Comparison of ENCODE assay signal across 11 cellular contexts in genomic region chr14:51304428-51304827, GRCh38.
DNase-seq lines count a peak whose midpoint lies in the region; ATAC-seq and TF ChIP-seq lines count a peak whose summit lies in the region.
"Had no signal": no experiment of that assay in that cellular context is flagged by ENCODE, and none has a peak within 500 bp of the region (broad histone marks: within the 10 kb centered on the region; RNA-seq: fewer than 3 reads in every experiment).

No MANE protein-coding gene starts in this region.

- H3K27ac Mint-ChIP-seq in effector memory CD8-positive, alpha-beta T cell, result no peak overlapping the region
- H3K27ac Mint-ChIP-seq: immature natural killer cell, T-cell had no signal

- no peak for TF ChIP-seq CTCF in esophagus muscularis mucosa (IDR thresholded peaks at IDR 0.05)
- no peak for TF ChIP-seq CTCF in right atrium auricular region (IDR thresholded peaks at IDR 0.05)

- no peaks in the 10 kb centered on the region for H3K9me3 ChIP-seq in SJCRH30 (replicated peaks)
- no peaks in the 10 kb centered on the region for H3K9me3 ChIP-seq in esophagus muscularis mucosa
- no peaks in the 10 kb centered on the region for H3K9me3 ChIP-seq in right atrium auricular region

- 71% methylated on average over 5 of the region's 5 CpGs for WGBS in esophagus muscularis mucosa

- no peak overlapping the region for H3K4me3 Mint-ChIP-seq in effector memory CD8-positive, alpha-beta T cell
- H3K4me3 Mint-ChIP-seq: immature natural killer cell, T-cell had no signal

- H3K9me3 Mint-ChIP-seq in effector memory CD8-positive, alpha-beta T cell, result no peaks in the 10 kb centered on the region
- H3K9me3 Mint-ChIP-seq: T-cell had no signal

- no peak overlapping the region for H3K4me3 ChIP-seq in SJCRH30
- H3K4me3 ChIP-seq in esophagus muscularis mucosa, result no peak overlapping the region
- no peak overlapping the region for H3K4me3 ChIP-seq in right atrium auricular region

- no peak for TF ChIP-seq POLR2A in esophagus muscularis mucosa (IDR thresholded peaks at IDR 0.05; ENCODE audit: low read depth)

- H3K27ac ChIP-seq in SJCRH30 (peak overlapping the region; percentile 59), esophagus muscularis mucosa (replicated peaks in 1 of 4) (no peak overlapping the region), right atrium auricular region (no peak overlapping the region)

- H3K36me3 ChIP-seq in SJCRH30, result no peaks in the 10 kb centered on the region
- no peaks in the 10 kb centered on the region for H3K36me3 ChIP-seq in esophagus muscularis mucosa
- H3K36me3 ChIP-seq in right atrium auricular region, result no peaks in the 10 kb centered on the region

- H3K4me1 ChIP-seq in SJCRH30 (peaks cover 22% of the 10 kb centered on the region), esophagus muscularis mucosa (peaks cover 5 to 24% (median 16%) of the 10 kb centered on the region in 4 donors), right atrium auricular region (peaks cover 0 to 7% of the 10 kb centered on the region in 2 donors)

- intact Hi-C loops in esophagus muscularis mucosa (cut with DNase I), result no loop called here

- no peaks in the 10 kb centered on the region for H3K27me3 ChIP-seq in SJCRH30
- H3K27me3 ChIP-seq in esophagus muscularis mucosa, result no peaks in the 10 kb centered on the region
- no peaks in the 10 kb centered on the region for H3K27me3 ChIP-seq in right atrium auricular region

- H3K36me3 Mint-ChIP-seq in effector memory CD8-positive, alpha-beta T cell (ENCODE audit: insufficient read depth), result no peaks in the 10 kb centered on the region
- H3K36me3 Mint-ChIP-seq: immature natural killer cell, T-cell had no signal

- DNase-seq in activated CD4-positive, CD25-positive, alpha-beta regulatory T cell (lab: John Stamatoyannopoulos, UW), result no peak
- DNase-seq in SJCRH30 (no peak), esophagus muscularis mucosa (ENCODE audit: extremely low spot score) (peak; percentile 24), right atrium auricular region (ENCODE audit: low spot score) (no peak)
- peak; percentile 20 to 37 for DNase-seq in stimulated activated CD4-positive, alpha-beta T cell treated with anti-CD3 and anti-CD28 coated beads, Interleukin-2, amount 100 ng/mL, for 24 hours
- DNase-seq in effector memory CD8-positive, alpha-beta T cell, result no peak
- DNase-seq: immature natural killer cell, NCI-H524 treated with DMSO at 0.1 percent for 48 hours, T-cell had no signal

- peak; percentile 80 to 87 for ATAC-seq in activated CD4-positive, CD25-positive, alpha-beta regulatory T cell treated with anti-CD3 and anti-CD28 coated beads, Interleukin-2, amount 50 U/mL, for 24 hours
- no peak for ATAC-seq in effector memory CD8-positive, alpha-beta T cell (replicated peaks)
- ATAC-seq in GM21515 (IDR thresholded peaks at IDR 0.05; ENCODE audit: unreplicated experiment), result no peak
- ATAC-seq: T-cell had no signal

- no peaks in the 10 kb centered on the region for H3K4me1 Mint-ChIP-seq in effector memory CD8-positive, alpha-beta T cell (ENCODE audit: low read depth in 2 of 2)
- H3K4me1 Mint-ChIP-seq: immature natural killer cell had no signal

- no peak for TF ChIP-seq EP300 in esophagus muscularis mucosa (IDR thresholded peaks at IDR 0.05)

- H3K27me3 Mint-ChIP-seq in effector memory CD8-positive, alpha-beta T cell, result peaks cover 0 to 13% of the 10 kb centered on the region in 2 donors

Comparison
In these comparisons a context has a peak if more than half of its experiments do, and no peak if none do; other contexts are left out.
1. ATAC-seq: peak in activated CD4-positive, CD25-positive, alpha-beta regulatory T cell treated with anti-CD3 and anti-CD28 coated beads, Interleukin-2, amount 50 U/mL, for 24 hours (2 of 2); none in effector memory CD8-positive, alpha-beta T cell (single experiment) and GM21515 (single experiment).
2. DNase-seq: peak in esophagus muscularis mucosa (single experiment) and stimulated activated CD4-positive, alpha-beta T cell treated with anti-CD3 and anti-CD28 coated beads, Interleukin-2, amount 100 ng/mL, for 24 hours (2 of 2); none in activated CD4-positive, CD25-positive, alpha-beta regulatory T cell (0 of 4), SJCRH30 (0 of 2), effector memory CD8-positive, alpha-beta T cell (0 of 3) and right atrium auricular region (single experiment).